9 cellular contexts compared by ENCODE assay signal in genomic region chr1:77282187-77282865, GRCh38. TPM values are rescaled to one million over a fixed set of nuclear protein-coding genes. Genes with fewer than 3 reads are reported as not detected.
DNase-seq lines count a peak whose midpoint lies in the region; TF ChIP-seq lines count a peak whose summit lies in the region.
"Had no signal": no experiment of that assay in that cellular context is flagged by ENCODE, and none has a peak within 500 bp of the region (broad histone marks: within the 10 kb centered on the region; RNA-seq: fewer than 3 reads in every experiment).

No MANE protein-coding gene starts in this region.

- peak overlapping the region; percentile 61 for H3K9ac ChIP-seq in HUES64 (ENCODE audit: low read depth, low read length)

- peak overlapping the region; percentile 60 for H3K4me3 Mint-ChIP-seq in endothelial cell (ENCODE audit: unreplicated experiment)

- H3K36me3 ChIP-seq in HUES64 (ENCODE audit: insufficient read depth, low read length): no peaks in the 10 kb centered on the region

- H3K27me3 ChIP-seq in HUES64 (ENCODE audit: insufficient read depth, low read length): peaks cover 68% of the 10 kb centered on the region

- H3K27ac Mint-ChIP-seq in endothelial cell (ENCODE audit: unreplicated experiment): no peak overlapping the region

- no peaks in the 10 kb centered on the region for H3K36me3 Mint-ChIP-seq in endothelial cell (ENCODE audit: low read depth, unreplicated experiment)

- peaks cover 13% of the 10 kb centered on the region for H3K27me3 Mint-ChIP-seq in endothelial cell (ENCODE audit: unreplicated experiment)

- DNase-seq in stimulated activated naive CD4-positive, alpha-beta T cell (lab: John Stamatoyannopoulos, UW): peak; percentile 26 to 67 (median 46)
- no peak for DNase-seq in stimulated activated naive CD4-positive, alpha-beta T cell treated with Interleukin-2 at 50 U/mL for 16 hours (lab: John Stamatoyannopoulos, UW)
- DNase-seq in activated CD4-positive, alpha-beta T cell treated with anti-CD3 and anti-CD28 coated beads, Interleukin-2, amount 50 U/mL, for 24 hours (ENCODE audit: low read depth in 1 of 2, low spot score in 1 of 2): peak; percentile 12 to 17
- DNase-seq in endothelial cell (ENCODE audit: low spot score) (peak; percentile 37), myocyte (ENCODE audit: low read depth) (peak; percentile 64), kidney glomerular epithelial cell (lab: John Stamatoyannopoulos, UW) (no peak)

- peaks cover 12% of the 10 kb centered on the region for H3K4me1 ChIP-seq in HUES64 (ENCODE audit: insufficient read depth, low read length)

- H3K27ac ChIP-seq in HUES64 (ENCODE audit: low read depth, low read length): no peak overlapping the region
- peak overlapping the region; percentile 90 for H3K27ac ChIP-seq in temporal lobe (ENCODE audit: low read depth, low read length)

- H3K9me3 ChIP-seq in HUES64 (ENCODE audit: insufficient read depth, low read depth, low read length): no peaks in the 10 kb centered on the region

- peak overlapping the region; percentile 61 for H3K4me3 ChIP-seq in HUES64 (ENCODE audit: low read length)
- H3K4me3 ChIP-seq: lung had no signal

- under 1% methylated on average over 47 of the region's 47 CpGs for WGBS in HUES64

- no peaks in the 10 kb centered on the region for H3K9me3 Mint-ChIP-seq in endothelial cell (ENCODE audit: unreplicated experiment)

- no peak for TF ChIP-seq CTCF in endothelial cell (IDR thresholded peaks at IDR 0.05; ENCODE audit: unreplicated experiment)

- H3K4me1 Mint-ChIP-seq in endothelial cell (ENCODE audit: unreplicated experiment): no peaks in the 10 kb centered on the region

RNA-seq across cellular contexts. Expression of gene AK5, which starts 0.5 kb away (rescaled TPM):
- 1.4 TPM for polyA plus RNA-seq in HUES64 (2013, experiment 1 of 2)
- polyA plus RNA-seq in HUES64 (2013, experiment 2 of 2): 1.8 TPM
- not detected for total RNA-seq in endothelial cell (ENCODE audit: unreplicated experiment)
- total RNA-seq in myocyte: 77.7 and 92.6 TPM in 2 replicates
- 39.0 TPM for polyA plus RNA-seq in myocyte (2012)
- 18.2 TPM for total RNA-seq in temporal lobe

Comparison
In these comparisons a context has a peak if more than half of its experiments do, and no peak if none do; other contexts are left out.
1. DNase-seq: peak in stimulated activated naive CD4-positive, alpha-beta T cell (6 of 6), activated CD4-positive, alpha-beta T cell treated with anti-CD3 and anti-CD28 coated beads, Interleukin-2, amount 50 U/mL, for 24 hours (2 of 2), endothelial cell (single experiment) and myocyte (single experiment); none in stimulated activated naive CD4-positive, alpha-beta T cell treated with Interleukin-2 at 50 U/mL for 16 hours (single experiment) and kidney glomerular epithelial cell (single experiment).
2. RNA of gene AK5, which starts 0.5 kb away (total RNA-seq): 77.7 to 92.6 TPM in myocyte and 18.2 TPM in temporal lobe (single experiment); not detected in endothelial cell (single experiment); every median in the first group is over 10 times any median in the second.